In the genomic region with DNA sequence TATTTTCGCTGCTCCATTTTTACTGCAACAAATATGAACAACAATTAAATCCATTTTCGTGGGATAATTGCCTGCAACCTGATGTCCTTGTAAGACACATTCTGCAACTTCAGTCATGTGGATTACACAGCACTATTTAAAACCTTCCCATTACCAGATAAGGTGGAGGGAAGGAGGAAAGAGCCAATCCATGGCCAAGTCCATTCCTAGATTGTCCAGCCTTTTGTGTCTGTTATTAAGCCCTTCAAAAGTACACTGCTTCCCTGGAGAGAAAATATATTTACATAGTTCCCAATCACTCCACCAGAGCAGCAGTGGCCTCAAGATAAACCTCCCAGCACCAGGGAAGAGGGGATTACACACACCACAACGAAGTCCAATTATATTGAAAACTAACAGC, we compare ENCODE assay signal across 14 cellular contexts.
DNase-seq lines count a peak whose midpoint lies in the region; ATAC-seq and TF ChIP-seq lines count a peak whose summit lies in the region.
"Had no signal": no experiment of that assay in that cellular context is flagged by ENCODE, and none has a peak within 500 bp of the region (broad histone marks: within the 10 kb centered on the region; RNA-seq: fewer than 3 reads in every experiment).

No MANE protein-coding gene starts in this region.

- no peak overlapping the region for H3K4me3 ChIP-seq in heart right ventricle
- H3K4me3 ChIP-seq in right atrium auricular region = no peak overlapping the region
- H3K4me3 ChIP-seq: GM23248 had no signal

- H3K4me1 Mint-ChIP-seq in brain = peaks cover 14% of the 10 kb centered on the region
- H3K4me1 Mint-ChIP-seq: B cell had no signal

- H3K36me3 ChIP-seq in heart right ventricle (no peaks in the 10 kb centered on the region), right atrium auricular region (no peaks in the 10 kb centered on the region)

- no peaks in the 10 kb centered on the region for H3K9me3 Mint-ChIP-seq in brain
- H3K9me3 Mint-ChIP-seq: CD4-positive, alpha-beta T cell had no signal

- TF ChIP-seq CTCF in heart right ventricle (IDR thresholded peaks at IDR 0.05) = no peak
- no peak for TF ChIP-seq CTCF in right atrium auricular region (IDR thresholded peaks at IDR 0.05)
- TF ChIP-seq CTCF in brain (conservative IDR thresholded peaks at IDR 0.05) = no peak

- in situ Hi-C loops in G401 (cut with HindIII; ENCODE audit: low sequenced_read_pairs) = no loop called here

- no peak overlapping the region for H3K27ac ChIP-seq in heart right ventricle
- no peak overlapping the region for H3K27ac ChIP-seq in right atrium auricular region
- H3K27ac ChIP-seq: GM23248, HL-60 had no signal

- no peaks in the 10 kb centered on the region for H3K36me3 Mint-ChIP-seq in brain

- no peak overlapping the region for H3K4me3 Mint-ChIP-seq in brain
- H3K4me3 Mint-ChIP-seq: B cell; CD4-positive, alpha-beta T cell had no signal

- H3K9me3 ChIP-seq in heart right ventricle (no peaks in the 10 kb centered on the region), right atrium auricular region (no peaks in the 10 kb centered on the region)

- DNase-seq in heart right ventricle (no peak), right atrium auricular region (ENCODE audit: low spot score) (no peak), NCI-H69 (lab: John Stamatoyannopoulos, UW) (peak; percentile 54), NAMALWA (ENCODE audit: low spot score) (no peak), G401 (ENCODE audit: low spot score) (no peak)
- DNase-seq: CD4-positive, alpha-beta T cell; DND-41; GF-D8; GM23248 had no signal

- H3K4me1 ChIP-seq in heart right ventricle (peaks cover 0 to 5% (median 0%) of the 10 kb centered on the region in 9 donors), right atrium auricular region (no peaks in the 10 kb centered on the region)

- peak overlapping the region in 3 of 5 experiments; percentile 36 to 66 (median 62) for H3K27ac Mint-ChIP-seq in brain
- H3K27ac Mint-ChIP-seq: B cell; CD4-positive, alpha-beta T cell had no signal

- 52 to 56% methylated on average over 3 of the region's 3 CpGs for WGBS in heart right ventricle, 2 donors

- H3K27me3 ChIP-seq in heart right ventricle = peaks cover 0 to 7% (median 0%) of the 10 kb centered on the region in 7 donors
- no peaks in the 10 kb centered on the region for H3K27me3 ChIP-seq in right atrium auricular region

- ATAC-seq in heart right ventricle (peak in 5 of 8 donors; percentile 8 to 68 (median 56)), GM19463 (IDR thresholded peaks at IDR 0.05; ENCODE audit: unreplicated experiment) (no peak)
- ATAC-seq: HCT116 had no signal

- H3K27me3 Mint-ChIP-seq in brain = peaks cover 7% of the 10 kb centered on the region
- H3K27me3 Mint-ChIP-seq: B cell; CD4-positive, alpha-beta T cell had no signal

- intact Hi-C loops in heart right ventricle (cut with DNase I) = no loop called here
